8 cellular contexts compared by ENCODE assay signal in the genomic region with DNA sequence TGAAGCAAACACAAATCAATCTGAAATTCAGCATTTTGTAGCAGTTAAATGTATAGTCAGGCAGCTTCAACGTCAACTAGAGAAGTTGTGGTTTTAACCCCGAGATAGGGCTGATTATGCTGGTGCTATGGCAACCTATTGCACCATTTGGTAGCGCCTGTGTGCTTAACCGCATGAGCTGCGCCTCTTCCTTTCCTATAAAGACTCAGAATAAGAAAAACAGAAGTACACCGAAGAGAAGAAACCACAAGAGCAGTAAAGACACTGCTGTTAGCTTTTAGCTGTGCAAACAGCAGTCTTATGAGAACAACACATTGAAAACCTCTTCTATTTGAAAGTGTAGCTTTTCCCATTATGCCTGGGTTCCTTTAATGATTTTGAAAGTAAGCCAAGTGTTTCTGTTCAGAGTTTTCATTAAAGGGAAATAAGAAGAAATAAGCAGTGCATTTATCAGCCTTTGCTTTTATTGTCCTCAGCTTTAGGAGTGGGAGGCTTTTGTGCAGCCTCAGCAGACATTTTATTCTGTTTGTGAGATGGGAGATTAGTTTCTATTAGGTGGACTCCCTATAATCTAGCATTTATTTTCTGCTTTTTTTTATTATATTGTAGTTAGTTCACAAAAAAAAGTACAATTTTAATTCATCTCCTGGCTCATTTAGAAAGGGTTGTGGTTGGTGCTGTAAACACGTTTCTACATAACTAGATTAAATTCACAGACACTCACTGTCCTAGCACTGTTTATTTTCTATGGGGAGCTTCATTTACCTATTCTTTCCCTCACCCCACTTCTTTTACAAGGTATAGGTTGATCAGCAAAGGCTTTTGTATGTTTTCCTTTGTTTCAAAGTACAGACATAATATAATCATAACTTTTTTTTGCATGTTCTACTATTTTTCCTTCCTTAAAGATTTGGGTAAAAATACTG. TPM values are rescaled to one million over a fixed set of nuclear protein-coding genes. Genes with fewer than 3 reads are reported as not detected.
A peak's percentile ranks its signal among the peaks of the same experiment; 100 is the strongest.
DNase-seq lines count a peak whose midpoint lies in the region; ATAC-seq and TF ChIP-seq lines count a peak whose summit lies in the region.

No MANE protein-coding gene starts in this region.

- H3K4me2 ChIP-seq in OCI-LY3 (ENCODE audit: low read length): peak overlapping the region; percentile 68
- H3K4me2 ChIP-seq in parathyroid adenoma (ENCODE audit: low read length): peak overlapping the region; percentile 43

- CTCF ChIA-PET in CD4-positive, alpha-beta memory T cell (lab: Charles Lee; ENCODE audit: partially characterized antibody): interaction anchor here (0.9 to 9.8 kb wide), 17 partner anchors 11 to 159 kb away, joined by 3 to 69 read pairs (median 6); a partner anchor contains a TSS

- peaks cover 9 to 34% of the 10 kb centered on the region in 2 donors for H3K36me3 Mint-ChIP-seq in CD4-positive, alpha-beta memory T cell

- H2AFZ ChIP-seq in OCI-LY3 (ENCODE audit: low read depth, low read length): no peak overlapping the region
- peak overlapping the region; percentile 72 for H2AFZ ChIP-seq in parathyroid adenoma

- POLR2A ChIA-PET in CD4-positive, alpha-beta memory T cell (lab: Charles Lee; ENCODE audit: partially characterized antibody): interaction anchor here (0.7 to 22.8 kb wide), 36 partner anchors 8 to 526 kb away, joined by 3 to 449 read pairs (median 8); a partner anchor contains a TSS

- H3K4me3 ChIP-seq in CD4-positive, alpha-beta memory T cell (ENCODE audit: low read length in 2 of 2): peak overlapping the region in 1 of 2 donors; percentile 33
- H3K4me3 ChIP-seq in OCI-LY3 (ENCODE audit: low read length): peak overlapping the region; percentile 49
- peak overlapping the region; percentile 23 for H3K4me3 ChIP-seq in fibroblast of pulmonary artery (replicated peaks; ENCODE audit: low read depth, low read length)
- H3K4me3 ChIP-seq in parathyroid adenoma (ENCODE audit: low read depth, low read length): no peak overlapping the region
- H3K4me3 ChIP-seq in upper lobe of right lung: peak overlapping the region; percentile 14

- peak overlapping the region; percentile 94 for H3K27ac ChIP-seq in CD4-positive, alpha-beta memory T cell (ENCODE audit: low read depth, low read length)
- H3K27ac ChIP-seq in OCI-LY3 (ENCODE audit: low read length) (peak overlapping the region; percentile 94), parathyroid adenoma (peak overlapping the region; percentile 85), upper lobe of right lung (peak overlapping the region; percentile 71)

- H3K36me3 ChIP-seq in CD4-positive, alpha-beta memory T cell (ENCODE audit: insufficient read depth, low read length): peaks cover 4% of the 10 kb centered on the region
- H3K36me3 ChIP-seq in OCI-LY3 (replicated peaks; ENCODE audit: low read depth, low read length): peaks cover 6% of the 10 kb centered on the region
- no peaks in the 10 kb centered on the region for H3K36me3 ChIP-seq in parathyroid adenoma (ENCODE audit: control insufficient read depth, insufficient read depth, low read length)
- no peaks in the 10 kb centered on the region for H3K36me3 ChIP-seq in upper lobe of right lung

- no peaks in the 10 kb centered on the region for H3K9me3 ChIP-seq in CD4-positive, alpha-beta memory T cell (ENCODE audit: control insufficient read depth in 1 of 2, low read length in 2 of 2)
- H3K9me3 ChIP-seq in OCI-LY3 (ENCODE audit: insufficient read depth, low read length) (no peaks in the 10 kb centered on the region), parathyroid adenoma (ENCODE audit: control insufficient read depth, low read length) (no peaks in the 10 kb centered on the region), upper lobe of right lung (no peaks in the 10 kb centered on the region)

- H3K9me3 Mint-ChIP-seq in CD4-positive, alpha-beta memory T cell: no peaks in the 10 kb centered on the region

- ATAC-seq in GM19438 (IDR thresholded peaks at IDR 0.05; ENCODE audit: low read depth, unreplicated experiment) (peak; percentile 95), HG03460 (IDR thresholded peaks at IDR 0.05; ENCODE audit: unreplicated experiment) (peak; percentile 95), upper lobe of right lung (peak; percentile 96)

- no peaks in the 10 kb centered on the region for H3K27me3 Mint-ChIP-seq in CD4-positive, alpha-beta memory T cell

- H3K27ac Mint-ChIP-seq in CD4-positive, alpha-beta memory T cell: peak overlapping the region; percentile 97 to 99 (median 99)

- H3K4me1 Mint-ChIP-seq in CD4-positive, alpha-beta memory T cell: peaks cover 64 to 92% (median 73%) of the 10 kb centered on the region in 4 donors

- H3K9ac ChIP-seq in OCI-LY3 (ENCODE audit: low read length) (peak overlapping the region; percentile 72), parathyroid adenoma (no peak overlapping the region)

- H4K20me1 ChIP-seq in OCI-LY3 (ENCODE audit: insufficient read depth, low read length): peaks cover 8% of the 10 kb centered on the region; the same call in 1 of the 2 replicates

- peaks cover 63% of the 10 kb centered on the region for H3K79me2 ChIP-seq in OCI-LY3 (ENCODE audit: low read length)
- H3K79me2 ChIP-seq in parathyroid adenoma: no peaks in the 10 kb centered on the region

- peak overlapping the region; percentile 63 to 87 (median 81) for H3K4me3 Mint-ChIP-seq in CD4-positive, alpha-beta memory T cell

- peaks cover 95% of the 10 kb centered on the region for H3K4me1 ChIP-seq in CD4-positive, alpha-beta memory T cell (ENCODE audit: insufficient read depth, low read length)
- peaks cover 84% of the 10 kb centered on the region for H3K4me1 ChIP-seq in OCI-LY3 (ENCODE audit: low read length)
- peaks cover 13% of the 10 kb centered on the region for H3K4me1 ChIP-seq in parathyroid adenoma
- peaks cover 33% of the 10 kb centered on the region for H3K4me1 ChIP-seq in upper lobe of right lung

- H3K27me3 ChIP-seq in CD4-positive, alpha-beta memory T cell (ENCODE audit: insufficient read depth, low read length): no peaks in the 10 kb centered on the region
- H3K27me3 ChIP-seq in OCI-LY3 (ENCODE audit: low read depth, low read length) (no peaks in the 10 kb centered on the region), parathyroid adenoma (ENCODE audit: control insufficient read depth, insufficient read depth, low read length) (no peaks in the 10 kb centered on the region), upper lobe of right lung (no peaks in the 10 kb centered on the region)

- intact Hi-C loops in CD4-positive, alpha-beta memory T cell (cut with micrococcal nuclease): loop anchor here (1.0 to 10.0 kb wide), 9 partner anchors 13 to 907 kb away; a partner anchor contains a TSS
- intact Hi-C loops in upper lobe of right lung (cut with DNase I): no loop called here

- no peak for TF ChIP-seq CTCF in OCI-LY3 (IDR thresholded peaks at IDR 0.05; ENCODE audit: low read depth, low read length)
- no peak for TF ChIP-seq CTCF in fibroblast of pulmonary artery (IDR thresholded peaks at IDR 0.05; ENCODE audit: low read length, missing control alignments)
- no peak for TF ChIP-seq CTCF in parathyroid adenoma (IDR thresholded peaks at IDR 0.05)
- no peak for TF ChIP-seq CTCF in upper lobe of right lung (IDR thresholded peaks at IDR 0.05)

- DNase-seq in CD4-positive, alpha-beta memory T cell: peak; percentile 87 to 96 (median 94)
- DNase-seq in activated T-cell treated with anti-CD3 and anti-CD28 coated beads, Interleukin-2, amount 50 U/mL, for 1 hour: peak; percentile 59
- peak; percentile 95 for DNase-seq in fibroblast of pulmonary artery (ENCODE audit: low read depth)
- peak; percentile 67 for DNase-seq in upper lobe of right lung

RNA-seq across cellular contexts. Expression of a gene that starts 43.3 kb away (rescaled TPM):
- 100 to 1,000 TPM; 974 to 987 TPM for total RNA-seq in CD4-positive, alpha-beta memory T cell
- 1,000 to 10,000 TPM in 1 of 2 donors, 100 to 1,000 TPM in 1; 915 to 1,019 TPM for polyA plus RNA-seq in CD4-positive, alpha-beta memory T cell
- total RNA-seq in upper lobe of right lung: 127 TPM
